Comparison of ENCODE assay signal across 26 cellular contexts in genomic region chr22:27074016-27074415, GRCh38.
DNase-seq lines count a peak whose midpoint lies in the region; ATAC-seq, FAIRE-seq and TF ChIP-seq lines count a peak whose summit lies in the region.
"Had no signal": no experiment of that assay in that cellular context is flagged by ENCODE, and none has a peak within 500 bp of the region (broad histone marks: within the 10 kb centered on the region; RNA-seq: fewer than 3 reads in every experiment).

No MANE protein-coding gene starts in this region.

- H3K27ac ChIP-seq in WERI-Rb-1 (peak overlapping the region; percentile 13), coronary artery (peak overlapping the region; percentile 59 to 80), right cardiac atrium (ENCODE audit: low read length) (no peak overlapping the region)
- H3K27ac ChIP-seq: C4-2B, GM23248 had no signal

- no peaks in the 10 kb centered on the region for H3K9me3 ChIP-seq in WERI-Rb-1 (ENCODE audit: severe bottlenecking)
- H3K9me3 ChIP-seq in right cardiac atrium (ENCODE audit: control insufficient read depth, low read length), result no peaks in the 10 kb centered on the region
- H3K9me3 ChIP-seq: Caco-2, SK-N-SH had no signal

- peak; percentile 27 for FAIRE-seq in urothelium cell line (lab: Jason Lieb, UNC)
- FAIRE-seq: GM19239, HepG2 had no signal

- DNase-seq in LHCN-M2 (ENCODE audit: low read depth) (peak; percentile 11), WERI-Rb-1 (no peak), coronary artery (ENCODE audit: low spot score) (no peak), urothelium cell line (ENCODE audit: low spot score) (peak; percentile 48), AML-193 (lab: John Stamatoyannopoulos, UW) (no peak), right cardiac atrium (no peak), SK-N-DZ (ENCODE audit: low spot score) (no peak)
- DNase-seq: Caco-2; CD8-positive, alpha-beta T cell; DMS79; GM23248; H7; Karpas-422; MV-4-11; NCI-H1105; NCI-H1436 treated with DMSO at 0.1 percent for 48 hours; NCI-H2029; NCI-H510A; NCI-H69; SIG-M5; SK-N-SH; SW 1271 had no signal

- H3K27me3 ChIP-seq in WERI-Rb-1 (ENCODE audit: insufficient read depth, low read depth, severe bottlenecking) (no peaks in the 10 kb centered on the region), right cardiac atrium (ENCODE audit: control insufficient read depth, insufficient read depth) (no peaks in the 10 kb centered on the region)

- H3K4me3 ChIP-seq in WERI-Rb-1 (ENCODE audit: low read depth, low read length) (no peak overlapping the region), coronary artery (peak overlapping the region; percentile 30), right cardiac atrium (ENCODE audit: low read length) (no peak overlapping the region)
- H3K4me3 ChIP-seq: GM23248 had no signal

- 56% methylated on average over 3 of the region's 3 CpGs for WGBS in right cardiac atrium

- no peaks in the 10 kb centered on the region for H3K4me1 ChIP-seq in right cardiac atrium (ENCODE audit: control insufficient read depth, insufficient read depth, low read length)
- H3K4me1 ChIP-seq: Caco-2 had no signal

- H3K36me3 ChIP-seq in WERI-Rb-1, result no peaks in the 10 kb centered on the region

- no peak for ATAC-seq in right cardiac atrium
- ATAC-seq: CD8-positive, alpha-beta T cell; HepG2; Panc1 had no signal

- intact Hi-C loops in right cardiac atrium (cut with DNase I), result no loop called here

- TF ChIP-seq CTCF in WERI-Rb-1 (IDR thresholded peaks at IDR 0.05; ENCODE audit: low read depth, low read length) (no peak), coronary artery (IDR thresholded peaks at IDR 0.05) (no peak)

Comparison
In these comparisons a context has a peak if more than half of its experiments do, and no peak if none do; other contexts are left out.
1. DNase-seq: peak in LHCN-M2 (single experiment) and urothelium cell line (single experiment); none in WERI-Rb-1 (single experiment), coronary artery (single experiment), AML-193 (0 of 2), right cardiac atrium (0 of 3) and SK-N-DZ (single experiment).